Comparison of ENCODE assay signal across 17 cellular contexts in the genomic region with DNA sequence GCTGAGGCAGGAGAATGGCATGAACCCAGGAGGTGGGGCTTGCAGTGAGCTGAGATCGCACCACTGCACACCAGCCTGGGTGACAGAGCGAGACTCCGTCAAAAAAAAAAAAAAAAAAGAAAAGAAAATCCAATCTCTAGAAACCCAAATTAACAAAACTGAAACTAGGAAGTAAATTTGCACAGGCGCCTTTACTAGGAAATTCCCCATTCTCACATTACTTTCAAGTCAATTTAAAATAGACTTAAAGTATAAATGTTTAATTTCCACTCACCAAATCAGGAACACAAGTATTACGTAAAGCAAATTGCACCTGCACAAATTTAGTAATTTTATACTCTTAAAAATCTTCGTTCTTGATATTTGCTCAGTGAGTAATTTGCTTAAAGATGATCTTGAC.
DNase-seq lines count a peak whose midpoint lies in the region; ATAC-seq lines count a peak whose summit lies in the region.
"Had no signal": no experiment of that assay in that cellular context is flagged by ENCODE, and none has a peak within 500 bp of the region (broad histone marks: within the 10 kb centered on the region; RNA-seq: fewer than 3 reads in every experiment).

No MANE protein-coding gene starts in this region.

- peaks cover 41% of the 10 kb centered on the region for H3K4me1 Mint-ChIP-seq in activated naive CD8-positive, alpha-beta T cell treated with anti-CD3 and anti-CD28 coated beads, Interleukin-2, amount 50 U/mL, for 24 hours
- H3K4me1 Mint-ChIP-seq in stimulated activated naive B cell treated with anti-CD40 and anti-IgM and Interleukin-4, amounts not matched to agents 10 μg/mL and 1 μg/mL and 100 μg/mL, for 72 hours = peaks cover 54 to 68% of the 10 kb centered on the region in 2 donors
- H3K4me1 Mint-ChIP-seq in activated T-helper 1 cell treated with anti-CD3 and anti-CD28 coated beads, Interleukin-12 subunit alpha, Interleukin-12 subunit beta, Interleukin-2, Interleukin-4 antibody, amounts not matched to agents 30 ng/mL and 10 ng/mL and 1 ng/mL, durations not matched to agents 14 hours and 24 hours and 36 hours (ENCODE audit: low read depth) = peaks cover 40% of the 10 kb centered on the region

- ATAC-seq in GM18868 (IDR thresholded peaks at IDR 0.05; ENCODE audit: unreplicated experiment) (peak; percentile 18), HG02885 (IDR thresholded peaks at IDR 0.05; ENCODE audit: poor library complexity, unreplicated experiment) (no peak), HG03196 (IDR thresholded peaks at IDR 0.05; ENCODE audit: unreplicated experiment) (no peak)
- ATAC-seq in activated naive CD8-positive, alpha-beta T cell treated with anti-CD3 and anti-CD28 coated beads, Interleukin-2, amount 50 U/mL, for 24 hours = no peak
- ATAC-seq in stimulated activated naive B cell treated with anti-CD40 and anti-IgM and Interleukin-4, amounts not matched to agents 10 μg/mL and 1 μg/mL and 100 μg/mL, for 72 hours (replicated peaks) = peak; percentile 62
- ATAC-seq: K562; naive thymus-derived CD8-positive, alpha-beta T cell; sciatic nerve had no signal

- intact Hi-C loops in activated T-helper 1 cell treated with anti-CD3 and anti-CD28 coated beads, Interleukin-12 subunit alpha, Interleukin-12 subunit beta, Interleukin-2, Interleukin-4 antibody, amounts not matched to agents 30 ng/mL and 10 ng/mL and 1 ng/mL, durations not matched to agents 14 hours and 24 hours and 36 hours (cut with micrococcal nuclease) = no loop called here

- H3K4me3 Mint-ChIP-seq in activated naive CD8-positive, alpha-beta T cell treated with anti-CD3 and anti-CD28 coated beads, Interleukin-2, amount 50 U/mL, for 24 hours = no peak overlapping the region
- H3K4me3 Mint-ChIP-seq in stimulated activated naive B cell treated with anti-CD40 and anti-IgM and Interleukin-4, amounts not matched to agents 10 μg/mL and 1 μg/mL and 100 μg/mL, for 72 hours = peak overlapping the region; percentile 46 to 57
- H3K4me3 Mint-ChIP-seq in activated T-helper 1 cell treated with anti-CD3 and anti-CD28 coated beads, Interleukin-12 subunit alpha, Interleukin-12 subunit beta, Interleukin-2, Interleukin-4 antibody, amounts not matched to agents 30 ng/mL and 10 ng/mL and 1 ng/mL, durations not matched to agents 14 hours and 24 hours and 36 hours = no peak overlapping the region
- H3K4me3 Mint-ChIP-seq: T-helper 2 cell treated with Interferon-gamma antibody and Interleukin-4, amounts not matched to agents 5 μg/mL and 100 μg/mL, for 36 hours had no signal

- no peaks in the 10 kb centered on the region for H3K27me3 Mint-ChIP-seq in activated naive CD8-positive, alpha-beta T cell treated with anti-CD3 and anti-CD28 coated beads, Interleukin-2, amount 50 U/mL, for 24 hours
- H3K27me3 Mint-ChIP-seq in stimulated activated naive B cell treated with anti-CD40 and anti-IgM and Interleukin-4, amounts not matched to agents 10 μg/mL and 1 μg/mL and 100 μg/mL, for 72 hours = no peaks in the 10 kb centered on the region
- H3K27me3 Mint-ChIP-seq in activated T-helper 1 cell treated with anti-CD3 and anti-CD28 coated beads, Interleukin-12 subunit alpha, Interleukin-12 subunit beta, Interleukin-2, Interleukin-4 antibody, amounts not matched to agents 30 ng/mL and 10 ng/mL and 1 ng/mL, durations not matched to agents 14 hours and 24 hours and 36 hours (ENCODE audit: insufficient read depth) = peaks cover 11% of the 10 kb centered on the region

- peaks cover 10% of the 10 kb centered on the region for H3K9me3 Mint-ChIP-seq in activated naive CD8-positive, alpha-beta T cell treated with anti-CD3 and anti-CD28 coated beads, Interleukin-2, amount 50 U/mL, for 24 hours
- peaks cover 10 to 13% of the 10 kb centered on the region in 2 donors for H3K9me3 Mint-ChIP-seq in stimulated activated naive B cell treated with anti-CD40 and anti-IgM and Interleukin-4, amounts not matched to agents 10 μg/mL and 1 μg/mL and 100 μg/mL, for 72 hours
- peaks cover 12% of the 10 kb centered on the region for H3K9me3 Mint-ChIP-seq in activated T-helper 1 cell treated with anti-CD3 and anti-CD28 coated beads, Interleukin-12 subunit alpha, Interleukin-12 subunit beta, Interleukin-2, Interleukin-4 antibody, amounts not matched to agents 30 ng/mL and 10 ng/mL and 1 ng/mL, durations not matched to agents 14 hours and 24 hours and 36 hours

- peak overlapping the region; percentile 71 for H3K27ac Mint-ChIP-seq in activated naive CD8-positive, alpha-beta T cell treated with anti-CD3 and anti-CD28 coated beads, Interleukin-2, amount 50 U/mL, for 24 hours
- peak overlapping the region; percentile 93 for H3K27ac Mint-ChIP-seq in stimulated activated naive B cell treated with anti-CD40 and anti-IgM and Interleukin-4, amounts not matched to agents 10 μg/mL and 1 μg/mL and 100 μg/mL, for 72 hours
- no peak overlapping the region for H3K27ac Mint-ChIP-seq in activated T-helper 1 cell treated with anti-CD3 and anti-CD28 coated beads, Interleukin-12 subunit alpha, Interleukin-12 subunit beta, Interleukin-2, Interleukin-4 antibody, amounts not matched to agents 30 ng/mL and 10 ng/mL and 1 ng/mL, durations not matched to agents 14 hours and 24 hours and 36 hours

- no peaks in the 10 kb centered on the region for H3K36me3 Mint-ChIP-seq in activated naive CD8-positive, alpha-beta T cell treated with anti-CD3 and anti-CD28 coated beads, Interleukin-2, amount 50 U/mL, for 24 hours (ENCODE audit: low read depth)
- peaks cover 5 to 11% of the 10 kb centered on the region in 2 donors for H3K36me3 Mint-ChIP-seq in stimulated activated naive B cell treated with anti-CD40 and anti-IgM and Interleukin-4, amounts not matched to agents 10 μg/mL and 1 μg/mL and 100 μg/mL, for 72 hours
- H3K36me3 Mint-ChIP-seq in activated T-helper 1 cell treated with anti-CD3 and anti-CD28 coated beads, Interleukin-12 subunit alpha, Interleukin-12 subunit beta, Interleukin-2, Interleukin-4 antibody, amounts not matched to agents 30 ng/mL and 10 ng/mL and 1 ng/mL, durations not matched to agents 14 hours and 24 hours and 36 hours (ENCODE audit: low read depth) = peaks cover 3% of the 10 kb centered on the region

- DNase-seq in NOMO-1 (lab: John Stamatoyannopoulos, UW; ENCODE audit: unreplicated experiment in 2 of 2) = peak; percentile 51 to 61
- DNase-seq in activated naive CD8-positive, alpha-beta T cell treated with anti-CD3 and anti-CD28 coated beads, Interleukin-2, amount 50 U/mL, for 24 hours = no peak
- DNase-seq in stimulated activated naive B cell treated with anti-CD40 and anti-IgM and Interleukin-4, amounts not matched to agents 10 μg/mL and 1 μg/mL and 100 μg/mL, for 72 hours = peak; percentile 20
- no peak for DNase-seq in activated T-helper 1 cell treated with anti-CD3 and anti-CD28 coated beads, Interleukin-12 subunit alpha, Interleukin-12 subunit beta, Interleukin-2, Interleukin-4 antibody, amounts not matched to agents 30 ng/mL and 10 ng/mL and 1 ng/mL, durations not matched to agents 14 hours and 24 hours and 36 hours (ENCODE audit: low spot score)
- DNase-seq: activated CD4-positive, CD25-positive, alpha-beta regulatory T cell; AML-193; mesenchymal stem cell; naive thymus-derived CD8-positive, alpha-beta T cell; NCI-H526 treated with DMSO at 0.1 percent for 48 hours; pancreas; tibial artery had no signal

Comparison
In these comparisons a context has a peak if more than half of its experiments do, and no peak if none do; other contexts are left out.
1. ATAC-seq: peak in GM18868 (single experiment) and stimulated activated naive B cell treated with anti-CD40 and anti-IgM and Interleukin-4, amounts not matched to agents 10 μg/mL and 1 μg/mL and 100 μg/mL, for 72 hours (2 of 2); none in activated naive CD8-positive, alpha-beta T cell treated with anti-CD3 and anti-CD28 coated beads, Interleukin-2, amount 50 U/mL, for 24 hours (single experiment), HG02885 (single experiment) and HG03196 (single experiment).
2. DNase-seq: peak in NOMO-1 (2 of 2) and stimulated activated naive B cell treated with anti-CD40 and anti-IgM and Interleukin-4, amounts not matched to agents 10 μg/mL and 1 μg/mL and 100 μg/mL, for 72 hours (single experiment); none in activated naive CD8-positive, alpha-beta T cell treated with anti-CD3 and anti-CD28 coated beads, Interleukin-2, amount 50 U/mL, for 24 hours (single experiment) and activated T-helper 1 cell treated with anti-CD3 and anti-CD28 coated beads, Interleukin-12 subunit alpha, Interleukin-12 subunit beta, Interleukin-2, Interleukin-4 antibody, amounts not matched to agents 30 ng/mL and 10 ng/mL and 1 ng/mL, durations not matched to agents 14 hours and 24 hours and 36 hours (single experiment).
3. H3K4me3 Mint-ChIP-seq: peak in stimulated activated naive B cell treated with anti-CD40 and anti-IgM and Interleukin-4, amounts not matched to agents 10 μg/mL and 1 μg/mL and 100 μg/mL, for 72 hours (2 of 2); none in activated naive CD8-positive, alpha-beta T cell treated with anti-CD3 and anti-CD28 coated beads, Interleukin-2, amount 50 U/mL, for 24 hours (single experiment) and activated T-helper 1 cell treated with anti-CD3 and anti-CD28 coated beads, Interleukin-12 subunit alpha, Interleukin-12 subunit beta, Interleukin-2, Interleukin-4 antibody, amounts not matched to agents 30 ng/mL and 10 ng/mL and 1 ng/mL, durations not matched to agents 14 hours and 24 hours and 36 hours (single experiment).